16 cellular contexts compared by ENCODE assay signal in genomic region chr2:158497486-158497885, GRCh38. TPM values are rescaled to one million over a fixed set of nuclear protein-coding genes. Genes with fewer than 3 reads are reported as not detected.
DNase-seq lines count a peak whose midpoint lies in the region; ATAC-seq, FAIRE-seq and TF ChIP-seq lines count a peak whose summit lies in the region.
"Had no signal": no experiment of that assay in that cellular context is flagged by ENCODE, and none has a peak within 500 bp of the region (broad histone marks: within the 10 kb centered on the region; RNA-seq: fewer than 3 reads in every experiment).

No MANE protein-coding gene starts in this region.

- TF ChIP-seq EP300 in HepG2 (IDR thresholded peaks at IDR 0.05; ENCODE audit: low read depth in 2 of 2, low read length in 2 of 2) (0 out of 4 replicates have a peak, but pooled peaks of 1 of the 2 experiments have one; percentile 20), HepG2 (CRISPR knock-in tag; IDR thresholded peaks at IDR 0.05; ENCODE audit: borderline replicate concordance) (no peak)

- 36% methylated on average over 1 of the region's 1 CpG for WGBS in HepG2 (ENCODE audit: low lambda C conversion rate)

- BruUV-seq in HepG2 (replicated peaks; lab: Mats Ljungman, UMichigan) = no TSS peak

- no peaks in the 10 kb centered on the region for H3K27me3 ChIP-seq in colonic mucosa
- H3K27me3 ChIP-seq in HepG2 (ENCODE audit: control insufficient read depth in 1 of 2, insufficient read depth in 2 of 2, low read length in 2 of 2) = no peaks in the 10 kb centered on the region

- intact Hi-C loops in colonic mucosa (cut with DNase I) (no loop called here), HepG2 (cut with micrococcal nuclease; ENCODE audit: unreplicated experiment) (loop anchor here (5.0 kb wide), 1 partner anchor 35 kb away; no protein-coding TSS in a partner anchor)

- H3K4me3 ChIP-seq in colonic mucosa (no peak overlapping the region), HepG2 (replicated peaks in 1 of 3; ENCODE audit: insufficient read depth in 1 of 3, low read depth in 2 of 3, low read length in 3 of 3) (no peak overlapping the region)

- CTCF ChIA-PET in HepG2 (lab: Yijun Ruan, JAX; ENCODE audit: low intra/inter-chr PET ratio, low total read pairs) = no interaction called here

- H3K27ac ChIP-seq in colonic mucosa = peak overlapping the region; percentile 39
- peak overlapping the region; percentile 1 for H3K27ac ChIP-seq in HepG2 (ENCODE audit: extremely low read length, insufficient read depth, low read length)

- DNase-seq in EH (ENCODE audit: low read depth) (peak; percentile 33), NCI-H1048 (lab: John Stamatoyannopoulos, UW) (peak; percentile 21), colonic mucosa (no peak), HepG2 (ENCODE audit: low spot score) (peak; percentile 55), urothelium cell line (ENCODE audit: low spot score) (no peak)
- no peak for DNase-seq in stimulated activated CD4-positive, alpha-beta T cell treated with anti-CD3 and anti-CD28 coated beads, Interleukin-4, amount 100 ng/mL, for 4 hours
- no peak for DNase-seq in activated effector memory CD4-positive, alpha-beta T cell treated with anti-CD3 and anti-CD28 coated beads, Interleukin-2, amount 50 U/mL, for 16 hours
- DNase-seq: dermis blood vessel endothelial cell, left cardiac atrium, naive B cell, NCI-H524 had no signal

- H3K79me2 ChIP-seq in HepG2 (ENCODE audit: insufficient read depth, low read length) = peaks cover 93% of the 10 kb centered on the region

- no peak for TF ChIP-seq RAD21 in HepG2 (CRISPR knock-in tag; IDR thresholded peaks at IDR 0.05)

- no peak for TF ChIP-seq CTCF in colonic mucosa (IDR thresholded peaks at IDR 0.05)
- no peak for TF ChIP-seq CTCF in HepG2 (CRISPR knock-in tag; IDR thresholded peaks at IDR 0.05)

- H3K9me3 ChIP-seq in colonic mucosa (no peaks in the 10 kb centered on the region), HepG2 (ENCODE audit: low read length) (no peaks in the 10 kb centered on the region)

- H2AFZ ChIP-seq in HepG2 (ENCODE audit: low read length) = no peak overlapping the region

- ATAC-seq in HepG2 = peak; percentile 74
- ATAC-seq in GM19351 (IDR thresholded peaks at IDR 0.05; ENCODE audit: unreplicated experiment) = no peak
- ATAC-seq: left cardiac atrium, Right ventricle myocardium inferior, sciatic nerve had no signal

- H3K9ac ChIP-seq in colonic mucosa (ENCODE audit: low read depth in 2 of 2, low read length in 2 of 2) = no peak overlapping the region
- no peak overlapping the region for H3K9ac ChIP-seq in HepG2 (ENCODE audit: insufficient read depth, low read depth, low read length)

- H4K20me1 ChIP-seq in HepG2 (ENCODE audit: insufficient read depth, low read length) = peaks cover 38% of the 10 kb centered on the region

- in situ Hi-C loops in HepG2 (cut with HindIII; ENCODE audit: extremely low pct_ligation_motif_present, low pct_unique_long_range_greater_than_20kb) = no loop called here

- H3K4me1 ChIP-seq in colonic mucosa (no peaks in the 10 kb centered on the region), HepG2 (ENCODE audit: insufficient read depth, low read length) (peaks cover 51% of the 10 kb centered on the region)

- H3K4me2 ChIP-seq in HepG2 (ENCODE audit: low read depth, low read length) = no peak overlapping the region

- POLR2A ChIA-PET in HepG2 (lab: Yijun Ruan, JAX) = interaction anchor here (0.5 to 2.9 kb wide), 3 partner anchors 20 to 475 kb away, joined by 3 to 12 read pairs (median 3); no protein-coding TSS in a partner anchor

- FAIRE-seq in HepG2 (lab: Jason Lieb, UNC) = no peak
- FAIRE-seq in urothelium cell line (lab: Jason Lieb, UNC) = no peak
- FAIRE-seq: G401.6, GM18507 had no signal

- TF ChIP-seq POLR2A in HepG2 (IDR thresholded peaks at IDR 0.05; ENCODE audit: insufficient read depth in 1 of 2, low read depth in 2 of 2, low read length in 2 of 2) = no peak

- no peaks in the 10 kb centered on the region for H3K36me3 ChIP-seq in colonic mucosa
- peaks cover 0 to 3% of the 10 kb centered on the region in 2 experiments; a peak in 2 of 5 replicates for H3K36me3 ChIP-seq in HepG2 (replicated peaks in 1 of 2; ENCODE audit: control insufficient read depth in 1 of 2, insufficient read depth in 2 of 2, low read length in 2 of 2)

TF ChIP-seq in HepG2, 621 proteins besides CTCF, POLR2A, EP300 and RAD21 (continues in another document):
- no peak for TF ChIP-seq FLYWCH1 (CRISPR knock-in tag; IDR thresholded peaks at IDR 0.05)
- TF ChIP-seq FOXA1 (IDR thresholded peaks at IDR 0.05) = no peak
- peak; percentile 65 for TF ChIP-seq FOXA1 (CRISPR knock-in tag; IDR thresholded peaks at IDR 0.05)
- TF ChIP-seq ZBTB43 (CRISPR knock-in tag; conservative IDR thresholded peaks at IDR 0.05) = no peak
- no peak for TF ChIP-seq ZSCAN9 (CRISPR knock-in tag; IDR thresholded peaks at IDR 0.05; ENCODE audit: borderline replicate concordance)
- TF ChIP-seq TMF1 (CRISPR knock-in tag; IDR thresholded peaks at IDR 0.05; ENCODE audit: low read depth) = no peak
- no peak for TF ChIP-seq SRSF9 (IDR thresholded peaks at IDR 0.05; ENCODE audit: borderline replicate concordance, insufficient read depth, low read depth, low read length, poor library complexity, severe bottlenecking)
- TF ChIP-seq ZNF224 (CRISPR knock-in tag; IDR thresholded peaks at IDR 0.05) = no peak

RNA-seq across cellular contexts. Expression of gene PKP4, which starts 40.7 kb away (rescaled TPM):
- 10 to 100 TPM; 43.7 to 67.3 TPM for total RNA-seq in colonic mucosa
- total RNA-seq in HepG2 (2016; rRNA removed; fragmentation: Illumina TruSeq; extraction: Trizol) = 80.9 and 84.8 TPM in 2 replicates
- total RNA-seq in HepG2 (2016; cell fraction: cytosol; rRNA removed; fragmentation: Illumina TruSeq; extraction: Trizol; ENCODE audit: low read depth) = 23.7 and 25.9 TPM in 2 replicates
- 72.6 and 81.6 TPM in 2 replicates for total RNA-seq in HepG2 (2016; cell fraction: insoluble cytoplasmic fraction; rRNA removed; fragmentation: Illumina TruSeq; extraction: Trizol)
- total RNA-seq in HepG2 (2016; cell fraction: membrane; rRNA removed; fragmentation: Illumina TruSeq; extraction: Trizol) = 83.8 and 88.8 TPM in 2 replicates
- 99.5 and 101 TPM in 2 replicates for total RNA-seq in HepG2 (2016; cell fraction: nucleus; rRNA removed; fragmentation: Illumina TruSeq; extraction: Trizol)
- polyA plus RNA-seq in HepG2 (2011; rRNA removed) = 82.0 and 90.5 TPM in 2 replicates
- polyA plus RNA-seq in HepG2 (2011; cell fraction: cytosol; rRNA removed) = 61.3 and 62.5 TPM in 2 replicates
- polyA plus RNA-seq in HepG2 (2011; cell fraction: nucleus; rRNA removed) = 153 and 172 TPM in 2 replicates
- polyA plus RNA-seq in HepG2 (2012) = 92.8 and 94.0 TPM in 2 replicates
- 10.4 and 11.2 TPM in 2 replicates for polyA plus RNA-seq in HepG2 (2016; cell fraction: cytosol; fragmentation: Illumina TruSeq; extraction: Trizol; ENCODE audit: low read depth)
- polyA plus RNA-seq in HepG2 (2016; cell fraction: insoluble cytoplasmic fraction; fragmentation: Illumina TruSeq; extraction: Trizol; ENCODE audit: low read depth) = 73.3 and 79.7 TPM in 2 replicates
- polyA plus RNA-seq in HepG2 (2016; cell fraction: membrane; fragmentation: Illumina TruSeq; extraction: Trizol; ENCODE audit: low read depth) = 43.3 and 47.6 TPM in 2 replicates
- 120 and 126 TPM in 2 replicates for polyA plus RNA-seq in HepG2 (2016; cell fraction: nucleus; fragmentation: Illumina TruSeq; extraction: Trizol; ENCODE audit: insufficient read depth, low read depth)
- polyA minus RNA-seq in HepG2 (2011; rRNA and poly(A)+ RNA removed; ENCODE audit: low replicate concordance) = 87.5 and 190 TPM in 2 replicates
- polyA minus RNA-seq in HepG2 (2011; cell fraction: cytosol; rRNA and poly(A)+ RNA removed) = 78.8 and 85.6 TPM in 2 replicates
- 197 and 215 TPM in 2 replicates for polyA minus RNA-seq in HepG2 (2011; cell fraction: nucleus; rRNA and poly(A)+ RNA removed)

RNA-seq across cellular contexts. Expression of gene CCDC148, which starts 40.9 kb away (rescaled TPM):
- total RNA-seq in colonic mucosa (under 1 TPM; 0.13 to 0.49 TPM), HepG2 (2016; rRNA removed; fragmentation: Illumina TruSeq; extraction: Trizol) (0.49 and 0.73 TPM in 2 replicates)
- total RNA-seq in HepG2 (2016; cell fraction: cytosol; rRNA removed; fragmentation: Illumina TruSeq; extraction: Trizol; ENCODE audit: low read depth) = 1.1 TPM in 2 replicates
- 0.54 and 0.69 TPM in 2 replicates for total RNA-seq in HepG2 (2016; cell fraction: insoluble cytoplasmic fraction; rRNA removed; fragmentation: Illumina TruSeq; extraction: Trizol)
- 0.56 and 0.79 TPM in 2 replicates for total RNA-seq in HepG2 (2016; cell fraction: membrane; rRNA removed; fragmentation: Illumina TruSeq; extraction: Trizol)
- 1.3 and 2.4 TPM in 2 replicates for total RNA-seq in HepG2 (2016; cell fraction: nucleus; rRNA removed; fragmentation: Illumina TruSeq; extraction: Trizol)
- polyA plus RNA-seq in HepG2 (2011; rRNA removed) = 0.30 and 0.40 TPM in 2 replicates
- 0.08 TPM in 2 replicates for polyA plus RNA-seq in HepG2 (2011; cell fraction: cytosol; rRNA removed)
- polyA plus RNA-seq in HepG2 (2011; cell fraction: nucleus; rRNA removed) = 0.55 and 0.61 TPM in 2 replicates
- 0.36 and 1.2 TPM in 2 replicates for polyA plus RNA-seq in HepG2 (2012)
- polyA plus RNA-seq in HepG2 (2016; cell fraction: cytosol; fragmentation: Illumina TruSeq; extraction: Trizol; ENCODE audit: low read depth) = 0.09 TPM in 1 of 2 replicates, not detected in the other
- 0.37 and 0.54 TPM in 2 replicates for polyA plus RNA-seq in HepG2 (2016; cell fraction: insoluble cytoplasmic fraction; fragmentation: Illumina TruSeq; extraction: Trizol; ENCODE audit: low read depth)
- polyA plus RNA-seq in HepG2 (2016; cell fraction: membrane; fragmentation: Illumina TruSeq; extraction: Trizol; ENCODE audit: low read depth) = 0.23 and 0.35 TPM in 2 replicates
- 0.66 and 1.2 TPM in 2 replicates for polyA plus RNA-seq in HepG2 (2016; cell fraction: nucleus; fragmentation: Illumina TruSeq; extraction: Trizol; ENCODE audit: insufficient read depth, low read depth)
- polyA minus RNA-seq in HepG2 (2011; rRNA and poly(A)+ RNA removed; ENCODE audit: low replicate concordance) = 1.5 TPM in 1 of 2 replicates, not detected in the other
- not detected in 2 replicates for polyA minus RNA-seq in HepG2 (2011; cell fraction: cytosol; rRNA and poly(A)+ RNA removed)
- 3.9 and 6.3 TPM in 2 replicates for polyA minus RNA-seq in HepG2 (2011; cell fraction: nucleus; rRNA and poly(A)+ RNA removed)

Comparison
In these comparisons a context has a peak if more than half of its experiments do, and no peak if none do; other contexts are left out.
1. DNase-seq: peak in EH (single experiment), NCI-H1048 (single experiment) and HepG2 (single experiment); none in colonic mucosa (single experiment), stimulated activated CD4-positive, alpha-beta T cell treated with anti-CD3 and anti-CD28 coated beads, Interleukin-4, amount 100 ng/mL, for 4 hours (0 of 2), activated effector memory CD4-positive, alpha-beta T cell treated with anti-CD3 and anti-CD28 coated beads, Interleukin-2, amount 50 U/mL, for 16 hours (single experiment) and urothelium cell line (single experiment).